Comparison of ENCODE assay signal across 1 cellular context in the genomic region with DNA sequence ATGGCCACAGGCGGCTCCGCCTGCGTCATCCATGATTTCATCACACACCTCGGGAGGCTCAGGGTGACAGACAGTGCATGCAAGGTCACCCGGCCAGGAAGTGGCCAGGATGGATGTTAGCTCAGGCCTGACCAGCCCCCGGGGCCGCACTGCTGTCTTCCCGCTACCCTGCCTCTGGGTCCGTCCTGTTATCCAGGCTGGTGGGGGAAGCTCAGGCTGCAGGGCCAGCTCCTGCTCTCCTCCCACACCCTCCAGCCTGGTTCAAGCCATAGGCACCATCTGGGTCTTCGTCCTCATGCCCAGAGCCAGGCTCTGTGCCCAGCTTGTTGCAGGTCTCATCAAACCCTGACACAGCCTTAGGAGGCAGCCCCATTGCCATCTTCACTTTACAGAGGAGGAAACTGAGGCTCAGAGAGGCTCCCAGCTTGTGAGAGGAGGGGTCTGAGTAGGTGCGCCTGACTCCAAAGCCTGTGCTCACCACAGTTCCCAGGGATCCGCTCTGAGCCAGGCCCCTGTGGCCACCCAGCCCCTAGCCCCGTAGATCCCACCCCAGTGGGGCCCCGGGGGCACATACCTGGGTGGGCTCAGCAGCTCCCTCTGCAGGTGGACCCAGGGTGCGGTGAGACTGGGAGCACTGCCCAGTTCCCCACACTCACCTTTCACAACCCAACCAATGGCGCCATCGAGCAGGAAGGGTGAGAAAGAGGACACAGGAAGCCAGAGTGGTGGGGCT.
TF ChIP-seq lines count a peak whose summit lies in the region.

No MANE protein-coding gene starts in this region.

TF ChIP-seq in HepG2, 621 proteins besides CTCF, POLR2A, EP300 and RAD21 (continued from another document and continues in another):
- 0 out of 2 replicates have a peak, but pooled peaks have one; percentile 35 for TF ChIP-seq ZBTB4 (CRISPR knock-in tag; IDR thresholded peaks at IDR 0.05; ENCODE audit: borderline replicate concordance)
- peak; percentile 75; the same call in 1 of the 2 replicates for TF ChIP-seq ZZZ3 (CRISPR knock-in tag; IDR thresholded peaks at IDR 0.05; ENCODE audit: borderline replicate concordance)
- TF ChIP-seq, protein P1, sequence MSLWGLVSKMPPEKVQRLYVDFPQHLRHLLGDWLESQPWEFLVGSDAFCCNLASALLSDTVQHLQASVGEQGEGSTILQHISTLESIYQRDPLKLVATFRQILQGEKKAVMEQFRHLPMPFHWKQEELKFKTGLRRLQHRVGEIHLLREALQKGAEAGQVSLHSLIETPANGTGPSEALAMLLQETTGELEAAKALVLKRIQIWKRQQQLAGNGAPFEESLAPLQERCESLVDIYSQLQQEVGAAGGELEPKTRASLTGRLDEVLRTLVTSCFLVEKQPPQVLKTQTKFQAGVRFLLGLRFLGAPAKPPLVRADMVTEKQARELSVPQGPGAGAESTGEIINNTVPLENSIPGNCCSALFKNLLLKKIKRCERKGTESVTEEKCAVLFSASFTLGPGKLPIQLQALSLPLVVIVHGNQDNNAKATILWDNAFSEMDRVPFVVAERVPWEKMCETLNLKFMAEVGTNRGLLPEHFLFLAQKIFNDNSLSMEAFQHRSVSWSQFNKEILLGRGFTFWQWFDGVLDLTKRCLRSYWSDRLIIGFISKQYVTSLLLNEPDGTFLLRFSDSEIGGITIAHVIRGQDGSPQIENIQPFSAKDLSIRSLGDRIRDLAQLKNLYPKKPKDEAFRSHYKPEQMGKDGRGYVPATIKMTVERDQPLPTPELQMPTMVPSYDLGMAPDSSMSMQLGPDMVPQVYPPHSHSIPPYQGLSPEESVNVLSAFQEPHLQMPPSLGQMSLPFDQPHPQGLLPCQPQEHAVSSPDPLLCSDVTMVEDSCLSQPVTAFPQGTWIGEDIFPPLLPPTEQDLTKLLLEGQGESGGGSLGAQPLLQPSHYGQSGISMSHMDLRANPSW (CRISPR knock-in tag; IDR thresholded peaks at IDR 0.05; ENCODE audit: borderline replicate concordance), result 0 out of 2 replicates have a peak, but pooled peaks have one; percentile 21
- TF ChIP-seq, protein P2, sequence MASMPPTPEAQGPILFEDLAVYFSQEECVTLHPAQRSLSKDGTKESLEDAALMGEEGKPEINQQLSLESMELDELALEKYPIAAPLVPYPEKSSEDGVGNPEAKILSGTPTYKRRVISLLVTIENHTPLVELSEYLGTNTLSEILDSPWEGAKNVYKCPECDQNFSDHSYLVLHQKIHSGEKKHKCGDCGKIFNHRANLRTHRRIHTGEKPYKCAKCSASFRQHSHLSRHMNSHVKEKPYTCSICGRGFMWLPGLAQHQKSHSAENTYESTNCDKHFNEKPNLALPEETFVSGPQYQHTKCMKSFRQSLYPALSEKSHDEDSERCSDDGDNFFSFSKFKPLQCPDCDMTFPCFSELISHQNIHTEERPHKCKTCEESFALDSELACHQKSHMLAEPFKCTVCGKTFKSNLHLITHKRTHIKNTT (CRISPR knock-in tag; IDR thresholded peaks at IDR 0.05), result no peak
- TF ChIP-seq SRY (CRISPR knock-in tag; IDR thresholded peaks at IDR 0.05), result 0 out of 2 replicates have a peak, but pooled peaks have one; percentile 39
- TF ChIP-seq, protein P3, sequence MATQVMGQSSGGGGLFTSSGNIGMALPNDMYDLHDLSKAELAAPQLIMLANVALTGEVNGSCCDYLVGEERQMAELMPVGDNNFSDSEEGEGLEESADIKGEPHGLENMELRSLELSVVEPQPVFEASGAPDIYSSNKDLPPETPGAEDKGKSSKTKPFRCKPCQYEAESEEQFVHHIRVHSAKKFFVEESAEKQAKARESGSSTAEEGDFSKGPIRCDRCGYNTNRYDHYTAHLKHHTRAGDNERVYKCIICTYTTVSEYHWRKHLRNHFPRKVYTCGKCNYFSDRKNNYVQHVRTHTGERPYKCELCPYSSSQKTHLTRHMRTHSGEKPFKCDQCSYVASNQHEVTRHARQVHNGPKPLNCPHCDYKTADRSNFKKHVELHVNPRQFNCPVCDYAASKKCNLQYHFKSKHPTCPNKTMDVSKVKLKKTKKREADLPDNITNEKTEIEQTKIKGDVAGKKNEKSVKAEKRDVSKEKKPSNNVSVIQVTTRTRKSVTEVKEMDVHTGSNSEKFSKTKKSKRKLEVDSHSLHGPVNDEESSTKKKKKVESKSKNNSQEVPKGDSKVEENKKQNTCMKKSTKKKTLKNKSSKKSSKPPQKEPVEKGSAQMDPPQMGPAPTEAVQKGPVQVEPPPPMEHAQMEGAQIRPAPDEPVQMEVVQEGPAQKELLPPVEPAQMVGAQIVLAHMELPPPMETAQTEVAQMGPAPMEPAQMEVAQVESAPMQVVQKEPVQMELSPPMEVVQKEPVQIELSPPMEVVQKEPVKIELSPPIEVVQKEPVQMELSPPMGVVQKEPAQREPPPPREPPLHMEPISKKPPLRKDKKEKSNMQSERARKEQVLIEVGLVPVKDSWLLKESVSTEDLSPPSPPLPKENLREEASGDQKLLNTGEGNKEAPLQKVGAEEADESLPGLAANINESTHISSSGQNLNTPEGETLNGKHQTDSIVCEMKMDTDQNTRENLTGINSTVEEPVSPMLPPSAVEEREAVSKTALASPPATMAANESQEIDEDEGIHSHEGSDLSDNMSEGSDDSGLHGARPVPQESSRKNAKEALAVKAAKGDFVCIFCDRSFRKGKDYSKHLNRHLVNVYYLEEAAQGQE (IDR thresholded peaks at IDR 0.05; ENCODE audit: borderline replicate concordance in 1 of 2, low read depth in 1 of 2, low read length in 2 of 2), result peak in 1 of 2 experiments; percentile 44; a peak in 1 of 4 replicates
- no peak; the same call in 1 of the 2 replicates for TF ChIP-seq ZSCAN21 (CRISPR knock-in tag; IDR thresholded peaks at IDR 0.05; ENCODE audit: borderline replicate concordance)
- TF ChIP-seq GRHL1 (CRISPR knock-in tag; conservative IDR thresholded peaks at IDR 0.05), result no peak
- TF ChIP-seq SNAPC5 (CRISPR knock-in tag; IDR thresholded peaks at IDR 0.05; ENCODE audit: borderline replicate concordance), result no peak
- TF ChIP-seq EED (CRISPR knock-in tag; IDR thresholded peaks at IDR 0.05), result no peak
- TF ChIP-seq, protein P4, sequence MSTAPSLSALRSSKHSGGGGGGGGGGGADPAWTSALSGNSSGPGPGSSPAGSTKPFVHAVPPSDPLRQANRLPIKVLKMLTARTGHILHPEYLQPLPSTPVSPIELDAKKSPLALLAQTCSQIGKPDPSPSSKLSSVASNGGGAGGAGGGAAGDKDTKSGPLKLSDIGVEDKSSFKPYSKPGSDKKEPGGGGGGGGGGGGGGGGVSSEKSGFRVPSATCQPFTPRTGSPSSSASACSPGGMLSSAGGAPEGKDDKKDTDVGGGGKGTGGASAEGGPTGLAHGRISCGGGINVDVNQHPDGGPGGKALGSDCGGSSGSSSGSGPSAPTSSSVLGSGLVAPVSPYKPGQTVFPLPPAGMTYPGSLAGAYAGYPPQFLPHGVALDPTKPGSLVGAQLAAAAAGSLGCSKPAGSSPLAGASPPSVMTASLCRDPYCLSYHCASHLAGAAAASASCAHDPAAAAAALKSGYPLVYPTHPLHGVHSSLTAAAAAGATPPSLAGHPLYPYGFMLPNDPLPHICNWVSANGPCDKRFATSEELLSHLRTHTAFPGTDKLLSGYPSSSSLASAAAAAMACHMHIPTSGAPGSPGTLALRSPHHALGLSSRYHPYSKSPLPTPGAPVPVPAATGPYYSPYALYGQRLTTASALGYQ (CRISPR knock-in tag; IDR thresholded peaks at IDR 0.05), result no peak; the same call in 1 of the 2 replicates
- TF ChIP-seq HOXA9 (CRISPR knock-in tag; IDR thresholded peaks at IDR 0.05; ENCODE audit: borderline replicate concordance), result peak; percentile 68; the same call in 1 of the 2 replicates
- TF ChIP-seq ZNF564 (CRISPR knock-in tag; IDR thresholded peaks at IDR 0.05), result peak; percentile 71; the same call in 1 of the 2 replicates
- TF ChIP-seq PLRG1 (conservative IDR thresholded peaks at IDR 0.05), result no peak
- TF ChIP-seq PHF20 (CRISPR knock-in tag; IDR thresholded peaks at IDR 0.05), result peak; percentile 69
- TF ChIP-seq ZNF235 (CRISPR knock-in tag; IDR thresholded peaks at IDR 0.05; ENCODE audit: borderline replicate concordance), result peak; percentile 70; the same call in 1 of the 2 replicates
- TF ChIP-seq, protein P5, sequence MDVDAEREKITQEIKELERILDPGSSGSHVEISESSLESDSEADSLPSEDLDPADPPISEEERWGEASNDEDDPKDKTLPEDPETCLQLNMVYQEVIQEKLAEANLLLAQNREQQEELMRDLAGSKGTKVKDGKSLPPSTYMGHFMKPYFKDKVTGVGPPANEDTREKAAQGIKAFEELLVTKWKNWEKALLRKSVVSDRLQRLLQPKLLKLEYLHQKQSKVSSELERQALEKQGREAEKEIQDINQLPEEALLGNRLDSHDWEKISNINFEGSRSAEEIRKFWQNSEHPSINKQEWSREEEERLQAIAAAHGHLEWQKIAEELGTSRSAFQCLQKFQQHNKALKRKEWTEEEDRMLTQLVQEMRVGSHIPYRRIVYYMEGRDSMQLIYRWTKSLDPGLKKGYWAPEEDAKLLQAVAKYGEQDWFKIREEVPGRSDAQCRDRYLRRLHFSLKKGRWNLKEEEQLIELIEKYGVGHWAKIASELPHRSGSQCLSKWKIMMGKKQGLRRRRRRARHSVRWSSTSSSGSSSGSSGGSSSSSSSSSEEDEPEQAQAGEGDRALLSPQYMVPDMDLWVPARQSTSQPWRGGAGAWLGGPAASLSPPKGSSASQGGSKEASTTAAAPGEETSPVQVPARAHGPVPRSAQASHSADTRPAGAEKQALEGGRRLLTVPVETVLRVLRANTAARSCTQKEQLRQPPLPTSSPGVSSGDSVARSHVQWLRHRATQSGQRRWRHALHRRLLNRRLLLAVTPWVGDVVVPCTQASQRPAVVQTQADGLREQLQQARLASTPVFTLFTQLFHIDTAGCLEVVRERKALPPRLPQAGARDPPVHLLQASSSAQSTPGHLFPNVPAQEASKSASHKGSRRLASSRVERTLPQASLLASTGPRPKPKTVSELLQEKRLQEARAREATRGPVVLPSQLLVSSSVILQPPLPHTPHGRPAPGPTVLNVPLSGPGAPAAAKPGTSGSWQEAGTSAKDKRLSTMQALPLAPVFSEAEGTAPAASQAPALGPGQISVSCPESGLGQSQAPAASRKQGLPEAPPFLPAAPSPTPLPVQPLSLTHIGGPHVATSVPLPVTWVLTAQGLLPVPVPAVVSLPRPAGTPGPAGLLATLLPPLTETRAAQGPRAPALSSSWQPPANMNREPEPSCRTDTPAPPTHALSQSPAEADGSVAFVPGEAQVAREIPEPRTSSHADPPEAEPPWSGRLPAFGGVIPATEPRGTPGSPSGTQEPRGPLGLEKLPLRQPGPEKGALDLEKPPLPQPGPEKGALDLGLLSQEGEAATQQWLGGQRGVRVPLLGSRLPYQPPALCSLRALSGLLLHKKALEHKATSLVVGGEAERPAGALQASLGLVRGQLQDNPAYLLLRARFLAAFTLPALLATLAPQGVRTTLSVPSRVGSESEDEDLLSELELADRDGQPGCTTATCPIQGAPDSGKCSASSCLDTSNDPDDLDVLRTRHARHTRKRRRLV (CRISPR knock-in tag; IDR thresholded peaks at IDR 0.05), result no peak
